9 cellular contexts compared by ENCODE assay signal in the genomic region with DNA sequence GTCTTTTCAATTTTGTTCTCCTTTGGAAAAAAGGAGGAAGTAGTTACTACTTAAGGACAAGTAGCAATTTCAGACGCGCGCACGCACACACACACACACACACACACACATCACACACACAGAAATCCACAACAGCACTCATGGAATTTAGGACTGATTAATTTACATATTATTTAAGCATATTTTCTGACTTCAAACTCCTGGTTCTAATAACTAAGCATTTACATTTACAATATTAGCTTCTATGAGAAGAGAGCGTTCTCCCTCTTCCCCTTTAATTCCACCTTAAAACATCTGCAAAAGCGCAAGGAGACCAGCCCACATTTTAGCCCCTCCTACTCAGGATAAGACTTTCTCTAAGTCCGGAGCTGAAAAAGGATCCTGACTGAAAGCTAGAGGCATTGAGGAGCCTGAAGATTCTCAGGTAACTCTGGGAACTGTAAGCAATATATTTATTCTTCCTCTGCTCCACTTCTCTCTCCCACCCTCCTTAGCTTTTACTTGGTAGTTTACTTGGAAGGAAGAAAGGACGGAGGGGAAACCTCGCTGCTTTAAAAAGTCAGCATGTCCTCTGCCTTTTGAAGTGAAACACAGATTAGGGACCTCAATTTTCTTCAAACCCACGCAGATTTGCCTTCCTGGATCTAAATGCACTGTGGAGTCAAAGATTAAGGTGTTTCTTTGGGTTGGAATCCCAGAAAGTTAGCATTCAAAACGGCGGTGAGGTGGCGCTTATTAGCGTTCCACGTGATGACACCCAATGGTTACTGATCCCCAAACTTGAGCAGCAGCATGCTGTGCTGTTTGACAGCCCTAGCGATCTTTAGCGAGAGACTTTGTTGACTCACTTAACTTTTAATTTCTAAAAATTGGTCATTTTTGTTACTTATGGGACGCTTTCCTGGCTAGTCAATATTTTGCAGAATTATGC. TPM values are rescaled to one million over a fixed set of nuclear protein-coding genes. Genes with fewer than 3 reads are reported as not detected.
DNase-seq lines count a peak whose midpoint lies in the region; ATAC-seq lines count a peak whose summit lies in the region.
"Had no signal": no experiment of that assay in that cellular context is flagged by ENCODE, and none has a peak within 500 bp of the region (broad histone marks: within the 10 kb centered on the region; RNA-seq: fewer than 3 reads in every experiment).

Gene PLA2G4A (plus strand): TSS at position 338 of the 931 bp plus-strand sequence. CDS start 25,406 bp downstream, outside the sequence.

- H3K27me3 ChIP-seq in skeletal muscle tissue (ENCODE audit: control insufficient read depth in 3 of 3, insufficient read depth in 3 of 3, low read length in 3 of 3): no peaks in the 10 kb centered on the region

- H3K9me3 ChIP-seq in iPS-18c (ENCODE audit: control insufficient read depth, insufficient read depth, low read length) (no peaks in the 10 kb centered on the region), skeletal muscle tissue (ENCODE audit: control insufficient read depth in 3 of 3, low read length in 3 of 3) (no peaks in the 10 kb centered on the region)

- DNase-seq in AG08396 (ENCODE audit: low spot score) (peak; percentile 28), NOMO-1 treated with dmso at 0.1 percent for 144 hours (lab: John Stamatoyannopoulos, UW; ENCODE audit: unreplicated experiment) (peak; percentile 86), brain pericyte (ENCODE audit: low read depth, low spot score) (peak; percentile 38), NCI-H1417 (lab: John Stamatoyannopoulos, UW) (no peak)

- H3K36me3 ChIP-seq in skeletal muscle tissue (ENCODE audit: control insufficient read depth in 3 of 3, insufficient read depth in 3 of 3, low read length in 3 of 3): no peaks in the 10 kb centered on the region

- H3K4me1 ChIP-seq in skeletal muscle tissue (ENCODE audit: control insufficient read depth in 3 of 3, insufficient read depth in 3 of 3, low read length in 3 of 3): no peaks in the 10 kb centered on the region

- H3K27ac ChIP-seq in skeletal muscle tissue (ENCODE audit: low read depth, low read length): peak within 1 kb of the TSS; percentile 34

- peak within 1 kb of the TSS; percentile 27 to 62 (median 58) for H3K9ac ChIP-seq in skeletal muscle tissue (ENCODE audit: low read depth in 1 of 3, low read length in 3 of 3)

- ATAC-seq in GM18858 (IDR thresholded peaks at IDR 0.05; ENCODE audit: unreplicated experiment) (peak; percentile 68), HG02981 (IDR thresholded peaks at IDR 0.05; ENCODE audit: unreplicated experiment) (peak; percentile 85)

- peak within 1 kb of the TSS; percentile 49 for H3K4me3 ChIP-seq in iPS-18c (ENCODE audit: insufficient read depth, low read depth, low read length)
- H3K4me3 ChIP-seq in skeletal muscle tissue (ENCODE audit: low read length in 3 of 3): peak within 1 kb of the TSS; percentile 73 to 82 (median 74)

RNA-seq across cellular contexts. Expression of gene PLA2G4A, which starts in this region (rescaled TPM):
- 5.2 TPM for total RNA-seq in skeletal muscle tissue
- total RNA-seq: LHCN-M2 had no signal

Comparison
In these comparisons a context has a peak if more than half of its experiments do, and no peak if none do; other contexts are left out.
1. DNase-seq: peak in AG08396 (single experiment), NOMO-1 treated with dmso at 0.1 percent for 144 hours (single experiment) and brain pericyte (single experiment); none in NCI-H1417 (0 of 3).